19 cellular contexts compared by ENCODE assay signal in genomic region chr5:130213607-130214006, GRCh38.
"Had no signal": no experiment of that assay in that cellular context is flagged by ENCODE, and none has a peak within 500 bp of the region (broad histone marks: within the 10 kb centered on the region; RNA-seq: fewer than 3 reads in every experiment).

No MANE protein-coding gene starts in this region.

- H3K27me3 ChIP-seq: body of pancreas, neutrophil, thyroid gland had no signal

- H3K27ac ChIP-seq: body of pancreas, neutrophil, parathyroid adenoma, thyroid gland had no signal

- H3K9me3 ChIP-seq: body of pancreas, neutrophil, thyroid gland had no signal

- H3K4me1 ChIP-seq: body of pancreas, parathyroid adenoma, thyroid gland had no signal

- H3K4me3 ChIP-seq: body of pancreas, thyroid gland had no signal

- H3K36me3 ChIP-seq: neutrophil, thyroid gland had no signal

- DNase-seq: activated B cell treated with CpG ODN at 0.5 μM for 24 hours; activated CD4-positive, alpha-beta T cell treated with anti-CD3 and anti-CD28 coated beads for 48 hours; activated CD8-positive, alpha-beta memory T cell treated with anti-CD3 and anti-CD28 coated beads, Interleukin-2, amount 50 U/mL, for 4 hours; activated CD8-positive, alpha-beta T cell treated with anti-CD3 and anti-CD28 coated beads for 36 hours; activated gamma-delta T cell; activated T-cell treated with anti-CD3 and anti-CD28 coated beads, Interleukin-2, amount 50 U/mL, for 48 hours; amygdala; body of pancreas; cortex of kidney; effector CD4-positive, alpha-beta T cell; naive thymus-derived CD8-positive, alpha-beta T cell; retina; stimulated activated CD4-positive, alpha-beta T cell treated with anti-CD3 and anti-CD28 coated beads, Interleukin-2, amount 100 ng/mL, for 48 hours; T-helper 2 cell; thyroid gland had no signal

- ATAC-seq: activated CD8-positive, alpha-beta T cell treated with anti-CD3 and anti-CD28 coated beads for 36 hours; activated naive CD4-positive, alpha-beta T cell treated with anti-CD3 and anti-CD28 coated beads, Interleukin-2, amount 50 U/mL, for 72 hours; body of pancreas; naive thymus-derived CD8-positive, alpha-beta T cell; stimulated activated memory B cell treated with anti-CD40 and anti-IgM and Interleukin-4, amounts not matched to agents 10 μg/mL and 1 μg/mL and 100 μg/mL, for 72 hours had no signal
